ENCODE assay signal across 14 cellular contexts in genomic region chr15:69853572-69853971, GRCh38.
DNase-seq lines count a peak whose midpoint lies in the region; ATAC-seq and TF ChIP-seq lines count a peak whose summit lies in the region.
"Had no signal": no experiment of that assay in that cellular context is flagged by ENCODE, and none has a peak within 500 bp of the region (broad histone marks: within the 10 kb centered on the region; RNA-seq: fewer than 3 reads in every experiment).

No MANE protein-coding gene starts in this region.

- intact Hi-C loops in gastrocnemius medialis (cut with DNase I; ENCODE audit: low total_unique reads): no loop called here
- intact Hi-C loops in colonic mucosa (cut with DNase I): no loop called here
- intact Hi-C loops in activated T-helper 1 cell treated with anti-CD3 and anti-CD28 coated beads, Interleukin-12 subunit alpha, Interleukin-12 subunit beta, Interleukin-2, Interleukin-4 antibody, amounts not matched to agents 30 ng/mL and 10 ng/mL and 1 ng/mL, durations not matched to agents 14 hours and 24 hours and 36 hours (cut with micrococcal nuclease): no loop called here

- H3K27me3 ChIP-seq in GM23338 (ENCODE audit: insufficient read depth) (no peaks in the 10 kb centered on the region), gastrocnemius medialis (no peaks in the 10 kb centered on the region), colonic mucosa (no peaks in the 10 kb centered on the region)

- H3K4me3 Mint-ChIP-seq in GM23338: no peak overlapping the region
- H3K4me3 Mint-ChIP-seq in activated T-helper 1 cell treated with anti-CD3 and anti-CD28 coated beads, Interleukin-12 subunit alpha, Interleukin-12 subunit beta, Interleukin-2, Interleukin-4 antibody, amounts not matched to agents 30 ng/mL and 10 ng/mL and 1 ng/mL, durations not matched to agents 14 hours and 24 hours and 36 hours: no peak overlapping the region
- H3K4me3 Mint-ChIP-seq: effector memory CD8-positive, alpha-beta T cell had no signal

- in situ Hi-C loops in gastrocnemius medialis (cut with MboI; ENCODE audit: low sequenced_read_pairs in 4 of 4): no loop called here

- no peak for TF ChIP-seq CTCF in GM23338 (conservative IDR thresholded peaks at IDR 0.05; ENCODE audit: low read depth in 2 of 2)
- no peak for TF ChIP-seq CTCF in fibroblast of the aortic adventitia (IDR thresholded peaks at IDR 0.05; ENCODE audit: insufficient read depth, low read length)
- no peak for TF ChIP-seq CTCF in gastrocnemius medialis (IDR thresholded peaks at IDR 0.05 in 4 of 5, conservative IDR thresholded peaks at IDR 0.05 in 1 of 5)
- TF ChIP-seq CTCF in colonic mucosa (IDR thresholded peaks at IDR 0.05): no peak

- no peak overlapping the region for H3K9ac ChIP-seq in colonic mucosa (ENCODE audit: low read depth in 2 of 2, low read length in 2 of 2)

- H3F3A ChIP-seq in GM23338 (replicated peaks; ENCODE audit: low read depth): no peaks in the 10 kb centered on the region

- H3K4me1 ChIP-seq in GM23338 (ENCODE audit: insufficient read depth): no peaks in the 10 kb centered on the region; the same call in 1 of the 2 replicates
- H3K4me1 ChIP-seq in gastrocnemius medialis: no peaks in the 10 kb centered on the region
- H3K4me1 ChIP-seq in colonic mucosa: no peaks in the 10 kb centered on the region

- H3K4me1 Mint-ChIP-seq in GM23338: peaks cover 22% of the 10 kb centered on the region
- peaks cover 6% of the 10 kb centered on the region for H3K4me1 Mint-ChIP-seq in activated T-helper 1 cell treated with anti-CD3 and anti-CD28 coated beads, Interleukin-12 subunit alpha, Interleukin-12 subunit beta, Interleukin-2, Interleukin-4 antibody, amounts not matched to agents 30 ng/mL and 10 ng/mL and 1 ng/mL, durations not matched to agents 14 hours and 24 hours and 36 hours (ENCODE audit: low read depth)

- H3K9me2 ChIP-seq in GM23338 (ENCODE audit: insufficient read depth): no peaks in the 10 kb centered on the region

- H3K79me2 ChIP-seq in GM23338 (replicated peaks; ENCODE audit: insufficient read depth): no peaks in the 10 kb centered on the region

- H3K9me3 ChIP-seq in gastrocnemius medialis (no peaks in the 10 kb centered on the region), colonic mucosa (no peaks in the 10 kb centered on the region)

- H3K9me3 Mint-ChIP-seq in GM23338: no peaks in the 10 kb centered on the region
- peaks cover 7% of the 10 kb centered on the region for H3K9me3 Mint-ChIP-seq in activated T-helper 1 cell treated with anti-CD3 and anti-CD28 coated beads, Interleukin-12 subunit alpha, Interleukin-12 subunit beta, Interleukin-2, Interleukin-4 antibody, amounts not matched to agents 30 ng/mL and 10 ng/mL and 1 ng/mL, durations not matched to agents 14 hours and 24 hours and 36 hours
- H3K9me3 Mint-ChIP-seq: effector memory CD8-positive, alpha-beta T cell had no signal

- DNase-seq in GM23338 (ENCODE audit: low spot score) (no peak), fibroblast of the aortic adventitia (ENCODE audit: low read depth) (peak; percentile 46), gastrocnemius medialis (peak; percentile 9 to 49), colonic mucosa (no peak)
- no peak for DNase-seq in activated T-helper 1 cell treated with anti-CD3 and anti-CD28 coated beads, Interleukin-12 subunit alpha, Interleukin-12 subunit beta, Interleukin-2, Interleukin-4 antibody, amounts not matched to agents 30 ng/mL and 10 ng/mL and 1 ng/mL, durations not matched to agents 14 hours and 24 hours and 36 hours (ENCODE audit: low spot score)
- DNase-seq: effector memory CD8-positive, alpha-beta T cell; GDM1; left ventricle myocardium superior; NCI-H524; stimulated activated naive CD8-positive, alpha-beta T cell treated with anti-CD3 and anti-CD28 coated beads, Interleukin-15, Interleukin-2, amounts not matched to agents 100 U/mL and 50 U/mL, for 24 hours; T-helper 9 cell had no signal

- no peak for TF ChIP-seq POLR2A in gastrocnemius medialis (IDR thresholded peaks at IDR 0.05)

- H3K4me2 ChIP-seq in GM23338: no peak overlapping the region

- H4K20me1 ChIP-seq in GM23338 (replicated peaks; ENCODE audit: insufficient read depth): no peaks in the 10 kb centered on the region

- H3K4me3 ChIP-seq in GM23338: no peak overlapping the region
- no peak overlapping the region for H3K4me3 ChIP-seq in fibroblast of the aortic adventitia (ENCODE audit: low read depth, low read length)
- H3K4me3 ChIP-seq in gastrocnemius medialis: no peak overlapping the region
- no peak overlapping the region for H3K4me3 ChIP-seq in colonic mucosa

- no peak overlapping the region for H3K27ac ChIP-seq in GM23338 (ENCODE audit: low read depth)
- no peak overlapping the region for H3K27ac ChIP-seq in gastrocnemius medialis
- no peak overlapping the region for H3K27ac ChIP-seq in colonic mucosa

- H3K36me3 ChIP-seq in GM23338 (ENCODE audit: insufficient read depth) (no peaks in the 10 kb centered on the region), gastrocnemius medialis (no peaks in the 10 kb centered on the region), colonic mucosa (no peaks in the 10 kb centered on the region)

- H3K36me3 Mint-ChIP-seq in GM23338 (ENCODE audit: low read depth): no peaks in the 10 kb centered on the region
- no peaks in the 10 kb centered on the region for H3K36me3 Mint-ChIP-seq in activated T-helper 1 cell treated with anti-CD3 and anti-CD28 coated beads, Interleukin-12 subunit alpha, Interleukin-12 subunit beta, Interleukin-2, Interleukin-4 antibody, amounts not matched to agents 30 ng/mL and 10 ng/mL and 1 ng/mL, durations not matched to agents 14 hours and 24 hours and 36 hours (ENCODE audit: low read depth)

- ATAC-seq in GM23338 (peak; percentile 32; the same call in 1 of the 3 replicates), SK-N-SH treated with all-trans-retinoic acid at 6 μM for 48 hours (peak; percentile 72), gastrocnemius medialis (peak; percentile 69 to 90), GM21576 (IDR thresholded peaks at IDR 0.05; ENCODE audit: unreplicated experiment) (no peak), GM19452 (IDR thresholded peaks at IDR 0.05; ENCODE audit: unreplicated experiment) (no peak)
- ATAC-seq: effector memory CD8-positive, alpha-beta T cell; left ventricle myocardium superior; stimulated activated naive CD8-positive, alpha-beta T cell treated with anti-CD3 and anti-CD28 coated beads, Interleukin-15, Interleukin-2, amounts not matched to agents 100 U/mL and 50 U/mL, for 24 hours had no signal

- H3K27me3 Mint-ChIP-seq in GM23338 (ENCODE audit: insufficient read depth, low read depth, poor library complexity): peaks cover 15% of the 10 kb centered on the region
- peaks cover 10% of the 10 kb centered on the region for H3K27me3 Mint-ChIP-seq in activated T-helper 1 cell treated with anti-CD3 and anti-CD28 coated beads, Interleukin-12 subunit alpha, Interleukin-12 subunit beta, Interleukin-2, Interleukin-4 antibody, amounts not matched to agents 30 ng/mL and 10 ng/mL and 1 ng/mL, durations not matched to agents 14 hours and 24 hours and 36 hours (ENCODE audit: insufficient read depth)

- no peak overlapping the region for H3K27ac Mint-ChIP-seq in GM23338
- no peak overlapping the region for H3K27ac Mint-ChIP-seq in activated T-helper 1 cell treated with anti-CD3 and anti-CD28 coated beads, Interleukin-12 subunit alpha, Interleukin-12 subunit beta, Interleukin-2, Interleukin-4 antibody, amounts not matched to agents 30 ng/mL and 10 ng/mL and 1 ng/mL, durations not matched to agents 14 hours and 24 hours and 36 hours
- H3K27ac Mint-ChIP-seq: effector memory CD8-positive, alpha-beta T cell had no signal

- H2AFZ ChIP-seq in GM23338: no peak overlapping the region

TF ChIP-seq in GM23338, 12 proteins besides CTCF, POLR2A, EP300 and RAD21 (continues in another document):
- TF ChIP-seq ZNF114 (CRISPR knock-in tag; IDR thresholded peaks at IDR 0.05) (no peak), ZNF331 (CRISPR knock-in tag; IDR thresholded peaks at IDR 0.05; ENCODE audit: low read depth) (no peak)

TF ChIP-seq in SK-N-SH treated with all-trans-retinoic acid at 6 μM for 48 hours, 23 proteins besides CTCF, POLR2A, EP300 and RAD21 (continues in another document):
- TF ChIP-seq TOX (CRISPR knock-in tag; IDR thresholded peaks at IDR 0.05; ENCODE audit: borderline replicate concordance) (no peak), TSHZ2 (CRISPR knock-in tag; IDR thresholded peaks at IDR 0.05) (no peak), ESRRG (CRISPR knock-in tag; IDR thresholded peaks at IDR 0.05) (no peak), BACH2 (CRISPR knock-in tag; IDR thresholded peaks at IDR 0.05; ENCODE audit: borderline replicate concordance) (no peak), OSR1 (CRISPR knock-in tag; IDR thresholded peaks at IDR 0.05) (no peak), SNAI2 (CRISPR knock-in tag; IDR thresholded peaks at IDR 0.05) (no peak), ZFP3 (CRISPR knock-in tag; IDR thresholded peaks at IDR 0.05) (no peak), ARNTL (CRISPR knock-in tag; IDR thresholded peaks at IDR 0.05; ENCODE audit: borderline replicate concordance, low read depth) (no peak), ZNF565 (CRISPR knock-in tag; conservative IDR thresholded peaks at IDR 0.05; ENCODE audit: low read depth) (no peak), TCF4 (CRISPR knock-in tag; IDR thresholded peaks at IDR 0.05; ENCODE audit: borderline replicate concordance) (no peak), CSDC2 (CRISPR knock-in tag; IDR thresholded peaks at IDR 0.05) (no peak), ISL1 (CRISPR knock-in tag; IDR thresholded peaks at IDR 0.05) (no peak), GLIS3 (CRISPR knock-in tag; IDR thresholded peaks at IDR 0.05) (no peak), ZNF8 (CRISPR knock-in tag; IDR thresholded peaks at IDR 0.05) (no peak)

Comparison
In these comparisons a context has a peak if more than half of its experiments do, and no peak if none do; other contexts are left out.
1. ATAC-seq: peak in GM23338 (single experiment), SK-N-SH treated with all-trans-retinoic acid at 6 μM for 48 hours (single experiment) and gastrocnemius medialis (2 of 2); none in GM21576 (single experiment) and GM19452 (single experiment).
2. DNase-seq: peak in fibroblast of the aortic adventitia (single experiment) and gastrocnemius medialis (2 of 2); none in GM23338 (single experiment), colonic mucosa (single experiment) and activated T-helper 1 cell treated with anti-CD3 and anti-CD28 coated beads, Interleukin-12 subunit alpha, Interleukin-12 subunit beta, Interleukin-2, Interleukin-4 antibody, amounts not matched to agents 30 ng/mL and 10 ng/mL and 1 ng/mL, durations not matched to agents 14 hours and 24 hours and 36 hours (single experiment).